Comparison of ENCODE assay signal across 8 cellular contexts in the genomic region with DNA sequence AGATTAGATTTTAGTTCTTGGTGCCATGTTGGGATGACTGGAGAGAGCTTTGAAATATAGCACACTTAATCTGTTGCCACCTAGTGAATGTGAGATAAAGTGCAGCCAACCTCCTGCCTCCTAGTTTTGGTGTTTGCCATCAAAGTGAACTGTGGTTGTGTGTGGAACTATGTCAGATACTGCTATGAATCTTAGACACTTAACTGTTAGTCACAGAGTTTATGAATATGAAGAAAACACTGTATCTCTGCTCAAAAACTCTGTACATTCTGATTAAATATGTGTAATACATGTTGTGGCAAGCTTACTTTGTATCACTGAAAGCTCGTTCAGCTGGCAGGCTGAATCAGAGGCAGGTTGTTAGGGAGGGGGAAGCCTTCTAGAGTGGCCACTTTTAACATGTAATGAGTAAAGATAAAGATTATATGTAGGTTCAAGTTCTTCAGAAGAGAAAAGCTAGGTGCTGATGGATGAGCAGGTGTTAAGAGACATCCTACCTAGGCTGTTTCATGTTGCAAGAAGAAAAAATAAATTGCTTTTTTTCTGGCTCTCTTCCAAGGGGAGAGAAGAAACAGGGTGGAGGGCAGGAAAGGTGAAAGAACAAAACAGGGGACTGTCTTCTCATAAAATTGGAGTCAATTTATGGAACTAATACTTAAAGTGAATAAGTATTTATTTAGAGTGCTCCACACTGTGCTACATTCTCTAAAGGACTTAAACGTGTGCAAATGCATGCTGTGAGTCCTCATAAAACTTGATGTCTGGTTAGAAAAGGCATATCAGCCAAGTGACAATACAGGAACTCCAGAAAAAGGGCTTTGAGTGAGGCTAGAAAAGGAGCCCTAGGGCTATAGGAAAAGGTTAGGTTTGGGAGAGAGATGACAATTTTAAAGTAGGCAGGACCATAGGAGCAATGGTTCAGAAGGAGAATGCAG. TPM values are rescaled to one million over a fixed set of nuclear protein-coding genes. Genes with fewer than 3 reads are reported as not detected.
DNase-seq lines count a peak whose midpoint lies in the region; ATAC-seq and TF ChIP-seq lines count a peak whose summit lies in the region.

No MANE protein-coding gene starts in this region.

- TF ChIP-seq POLR2A in body of pancreas (IDR thresholded peaks at IDR 0.05): no peak

- POLR2A ChIA-PET in activated CD4-positive, alpha-beta memory T cell treated with anti-CD3 and anti-CD28 coated beads for 36 hours (lab: Charles Lee): no interaction called here
- POLR2A ChIA-PET in activated CD4-positive, alpha-beta memory T cell treated with anti-CD3 and anti-CD28 coated beads, Interleukin-2, amount 10 ng/mL, durations not matched to agents 7 days and 5 days (lab: Charles Lee): interaction anchor here (1.1 kb wide), 1 partner anchor 13 kb away, joined by 3 read pairs; no protein-coding TSS in a partner anchor

- peak; percentile 51 for ATAC-seq in body of pancreas
- peak; percentile 56 for ATAC-seq in mucosa of descending colon
- no peak for ATAC-seq in HG02840 (IDR thresholded peaks at IDR 0.05; ENCODE audit: low FRiP score, unreplicated experiment)
- ATAC-seq in HG02798 (IDR thresholded peaks at IDR 0.05; ENCODE audit: poor library complexity, unreplicated experiment): no peak

- no peak overlapping the region for H3K27ac Mint-ChIP-seq in activated CD4-positive, alpha-beta memory T cell treated with anti-CD3 and anti-CD28 coated beads for 36 hours
- no peak overlapping the region for H3K27ac Mint-ChIP-seq in activated CD4-positive, alpha-beta memory T cell treated with anti-CD3 and anti-CD28 coated beads, Interleukin-2, amount 10 ng/mL, durations not matched to agents 7 days and 5 days

- WGBS in body of pancreas, 2 donors: 27 to 39% methylated on average over 2 of the region's 2 CpGs

- TF ChIP-seq CTCF in body of pancreas (IDR thresholded peaks at IDR 0.05) (peak; percentile 18 to 63 (median 50)), mucosa of descending colon (IDR thresholded peaks at IDR 0.05) (no peak)

- DNase-seq in activated CD4-positive, alpha-beta memory T cell treated with anti-CD3 and anti-CD28 coated beads for 36 hours: peak; percentile 12
- no peak for DNase-seq in activated CD4-positive, alpha-beta memory T cell treated with anti-CD3 and anti-CD28 coated beads, Interleukin-2, amount 10 ng/mL, durations not matched to agents 7 days and 5 days
- DNase-seq in NCI-H1417 treated with DMSO at 0.1 percent for 48 hours (lab: John Stamatoyannopoulos, UW): peak; percentile 43
- DNase-seq in body of pancreas: peak in 2 of 4 donors; percentile 37 to 44
- DNase-seq in mucosa of descending colon: no peak
- no peak for DNase-seq in MV-4-11 (lab: John Stamatoyannopoulos, UW)

- H3K36me3 ChIP-seq in body of pancreas (replicated peaks in 1 of 2; ENCODE audit: insufficient read depth in 1 of 2, low read depth in 2 of 2) (no peaks in the 10 kb centered on the region), mucosa of descending colon (ENCODE audit: low read depth) (no peaks in the 10 kb centered on the region)

- no peaks in the 10 kb centered on the region for H3K9me3 Mint-ChIP-seq in activated CD4-positive, alpha-beta memory T cell treated with anti-CD3 and anti-CD28 coated beads for 36 hours
- H3K9me3 Mint-ChIP-seq in activated CD4-positive, alpha-beta memory T cell treated with anti-CD3 and anti-CD28 coated beads, Interleukin-2, amount 10 ng/mL, durations not matched to agents 7 days and 5 days: no peaks in the 10 kb centered on the region

- no peak overlapping the region for H3K4me3 Mint-ChIP-seq in activated CD4-positive, alpha-beta memory T cell treated with anti-CD3 and anti-CD28 coated beads for 36 hours
- no peak overlapping the region for H3K4me3 Mint-ChIP-seq in activated CD4-positive, alpha-beta memory T cell treated with anti-CD3 and anti-CD28 coated beads, Interleukin-2, amount 10 ng/mL, durations not matched to agents 7 days and 5 days

- peaks cover 33% of the 10 kb centered on the region for H3K4me1 ChIP-seq in body of pancreas
- peaks cover 11% of the 10 kb centered on the region for H3K4me1 ChIP-seq in mucosa of descending colon (ENCODE audit: low read depth)

- no peaks in the 10 kb centered on the region for H3K27me3 ChIP-seq in body of pancreas

- H3K27me3 Mint-ChIP-seq in activated CD4-positive, alpha-beta memory T cell treated with anti-CD3 and anti-CD28 coated beads for 36 hours: peaks cover 3% of the 10 kb centered on the region
- H3K27me3 Mint-ChIP-seq in activated CD4-positive, alpha-beta memory T cell treated with anti-CD3 and anti-CD28 coated beads, Interleukin-2, amount 10 ng/mL, durations not matched to agents 7 days and 5 days: peaks cover 23% of the 10 kb centered on the region

- no peak overlapping the region for H3K4me3 ChIP-seq in body of pancreas
- H3K4me3 ChIP-seq in mucosa of descending colon: no peak overlapping the region

- H3K9me3 ChIP-seq in body of pancreas (no peaks in the 10 kb centered on the region), mucosa of descending colon (no peaks in the 10 kb centered on the region)

- intact Hi-C loops in activated CD4-positive, alpha-beta memory T cell treated with anti-CD3 and anti-CD28 coated beads for 36 hours (cut with micrococcal nuclease): no loop called here
- intact Hi-C loops in body of pancreas (cut with DNase I) (no loop called here), mucosa of descending colon (cut with DNase I, micrococcal nuclease) (no loop called here)

- peaks cover 2% of the 10 kb centered on the region for H3K4me1 Mint-ChIP-seq in activated CD4-positive, alpha-beta memory T cell treated with anti-CD3 and anti-CD28 coated beads for 36 hours (ENCODE audit: low read depth)
- H3K4me1 Mint-ChIP-seq in activated CD4-positive, alpha-beta memory T cell treated with anti-CD3 and anti-CD28 coated beads, Interleukin-2, amount 10 ng/mL, durations not matched to agents 7 days and 5 days: no peaks in the 10 kb centered on the region

- no peak overlapping the region for H3K27ac ChIP-seq in body of pancreas

- CTCF ChIA-PET in activated CD4-positive, alpha-beta memory T cell treated with anti-CD3 and anti-CD28 coated beads for 36 hours (lab: Charles Lee): interaction anchor here (0.6 to 1.3 kb wide), 4 partner anchors 11 to 629 kb away, joined by 3 read pairs; no protein-coding TSS in a partner anchor
- CTCF ChIA-PET in activated CD4-positive, alpha-beta memory T cell treated with anti-CD3 and anti-CD28 coated beads, Interleukin-2, amount 10 ng/mL, durations not matched to agents 7 days and 5 days (lab: Charles Lee): no interaction called here

- no peaks in the 10 kb centered on the region for H3K36me3 Mint-ChIP-seq in activated CD4-positive, alpha-beta memory T cell treated with anti-CD3 and anti-CD28 coated beads for 36 hours
- H3K36me3 Mint-ChIP-seq in activated CD4-positive, alpha-beta memory T cell treated with anti-CD3 and anti-CD28 coated beads, Interleukin-2, amount 10 ng/mL, durations not matched to agents 7 days and 5 days (ENCODE audit: low read depth): no peaks in the 10 kb centered on the region

RNA-seq across cellular contexts. Expression of a gene that starts 14.1 kb away (rescaled TPM):
- total RNA-seq in activated CD4-positive, alpha-beta memory T cell treated with anti-CD3 and anti-CD28 coated beads for 36 hours: not detected
- total RNA-seq in activated CD4-positive, alpha-beta memory T cell treated with anti-CD3 and anti-CD28 coated beads, Interleukin-2, amount 10 ng/mL, durations not matched to agents 7 days and 5 days: not detected
- total RNA-seq in body of pancreas (100 to 1,000 TPM in 1 of 2 donors, 10 to 100 TPM in 1; 91.6 to 130 TPM), mucosa of descending colon (100 to 1,000 TPM in 2 of 3 donors, 10 to 100 TPM in 1; 82.0 to 165 (median 148) TPM)

Comparison
In these comparisons a context has a peak if more than half of its experiments do, and no peak if none do; other contexts are left out.
1. DNase-seq: peak in activated CD4-positive, alpha-beta memory T cell treated with anti-CD3 and anti-CD28 coated beads for 36 hours (single experiment) and NCI-H1417 treated with DMSO at 0.1 percent for 48 hours (single experiment); none in activated CD4-positive, alpha-beta memory T cell treated with anti-CD3 and anti-CD28 coated beads, Interleukin-2, amount 10 ng/mL, durations not matched to agents 7 days and 5 days (single experiment), mucosa of descending colon (0 of 3) and MV-4-11 (single experiment).
2. ATAC-seq: peak in body of pancreas (single experiment) and mucosa of descending colon (single experiment); none in HG02840 (single experiment) and HG02798 (single experiment).
3. RNA of a gene that starts 14.1 kb away (total RNA-seq): 82.0 to 165 TPM in mucosa of descending colon and 91.6 to 130 TPM in body of pancreas; not detected in activated CD4-positive, alpha-beta memory T cell treated with anti-CD3 and anti-CD28 coated beads for 36 hours and not detected in activated CD4-positive, alpha-beta memory T cell treated with anti-CD3 and anti-CD28 coated beads, Interleukin-2, amount 10 ng/mL, durations not matched to agents 7 days and 5 days; every median in the first group is over 10 times any median in the second.